19 cellular contexts compared by ENCODE assay signal in genomic region chr19:46872967-46873366, GRCh38. TPM values are rescaled to one million over a fixed set of nuclear protein-coding genes. Genes with fewer than 3 reads are reported as not detected.
DNase-seq lines count a peak whose midpoint lies in the region; ATAC-seq and TF ChIP-seq lines count a peak whose summit lies in the region.
"Had no signal": no experiment of that assay in that cellular context is flagged by ENCODE, and none has a peak within 500 bp of the region (broad histone marks: within the 10 kb centered on the region; RNA-seq: fewer than 3 reads in every experiment).

No MANE protein-coding gene starts in this region.

- DNase-seq in Panc1 (ENCODE audit: low read depth, low spot score) (no peak), epithelial cell of prostate (ENCODE audit: low read depth, low spot score) (no peak), osteoblast (ENCODE audit: insufficient read length, low spot score, missing footprints) (no peak), iPS-NIHi7 (ENCODE audit: extremely low spot score) (no peak)
- no peak for DNase-seq in activated naive CD4-positive, alpha-beta T cell treated with Interleukin-2 at 50 U/mL for 16 hours
- no peak for DNase-seq in activated CD4-positive, alpha-beta T cell treated with anti-CD3 and anti-CD28 coated beads, Interleukin-2, amount 10 ng/mL, durations not matched to agents 7 days and 5 days
- DNase-seq in activated CD4-positive, alpha-beta T cell treated with anti-CD3 and anti-CD28 coated beads, Interleukin-2, amount 50 U/mL, for 4 hours = no peak
- DNase-seq: C1 segment of cervical spinal cord, DND-41, NCI-H1417 treated with DMSO at 0.1 percent for 48 hours, NCI-H187 treated with DMSO at 0.1 percent for 48 hours, NCI-H2227 treated with DMSO at 0.1 percent for 48 hours, NCI-H524, NCI-H82, PC-3, SJCRH30 had no signal

- H3K36me3 ChIP-seq in ACC112 (ENCODE audit: insufficient read depth, low read length) (peaks cover 2% of the 10 kb centered on the region; the same call in 1 of the 2 replicates), Panc1 (ENCODE audit: control insufficient read depth, insufficient read depth, low read length) (no peaks in the 10 kb centered on the region), osteoblast (ENCODE audit: insufficient read depth, low read length) (peaks cover 9% of the 10 kb centered on the region)
- H3K36me3 ChIP-seq: SJCRH30 had no signal

- H3K4me2 ChIP-seq in osteoblast (ENCODE audit: insufficient read depth, low read length) = no peak overlapping the region
- H3K4me2 ChIP-seq: KMS-11 had no signal

- no peaks in the 10 kb centered on the region for H3K9me3 Mint-ChIP-seq in activated CD4-positive, alpha-beta T cell treated with anti-CD3 and anti-CD28 coated beads, Interleukin-2, amount 10 ng/mL, durations not matched to agents 7 days and 5 days

- intact Hi-C loops in Panc1 (cut with micrococcal nuclease; ENCODE audit: unreplicated experiment) = no loop called here

- peaks cover 13% of the 10 kb centered on the region for H4K20me1 ChIP-seq in osteoblast (ENCODE audit: insufficient read depth, low read length)

- H3K9me3 ChIP-seq in Panc1 (ENCODE audit: control insufficient read depth, insufficient read depth, low read depth, low read length) = no peaks in the 10 kb centered on the region
- no peaks in the 10 kb centered on the region for H3K9me3 ChIP-seq in osteoblast (ENCODE audit: low read depth, low read length)
- H3K9me3 ChIP-seq: A549, SJCRH30 had no signal

- ATAC-seq in Panc1 = no peak
- ATAC-seq: A549, PC-3 had no signal

- BruUV-seq in Panc1 (replicated peaks; lab: Mats Ljungman, UMichigan) = no TSS peak

- no peak overlapping the region for H3K4me3 ChIP-seq in ACC112 (ENCODE audit: low read depth, low read length)
- H3K4me3 ChIP-seq in Panc1 (ENCODE audit: low read depth in 2 of 2, low read length in 2 of 2) = no peak overlapping the region
- H3K4me3 ChIP-seq in osteoblast (ENCODE audit: insufficient read depth, low read length) = no peak overlapping the region
- H3K4me3 ChIP-seq: A549, SJCRH30 had no signal

- H3K27me3 Mint-ChIP-seq in activated CD4-positive, alpha-beta T cell treated with anti-CD3 and anti-CD28 coated beads, Interleukin-2, amount 10 ng/mL, durations not matched to agents 7 days and 5 days = no peaks in the 10 kb centered on the region

- CTCF ChIA-PET in Panc1 (lab: Charles Lee) = no interaction called here
- CTCF ChIA-PET in activated CD4-positive, alpha-beta T cell treated with anti-CD3 and anti-CD28 coated beads, Interleukin-2, amount 10 ng/mL, durations not matched to agents 7 days and 5 days (lab: Charles Lee) = interaction anchor here (0.5 to 1.3 kb wide), 3 partner anchors 13 to 134 kb away, joined by 3 to 4 read pairs (median 4); no protein-coding TSS in a partner anchor

- H3K27ac ChIP-seq in ACC112 (ENCODE audit: low read depth, low read length) (peak overlapping the region; percentile 75), Panc1 (ENCODE audit: low read length) (peak overlapping the region; percentile 79), epithelial cell of prostate (peak overlapping the region; percentile 68), osteoblast (ENCODE audit: low read depth, low read length) (peak overlapping the region; percentile 51)
- H3K27ac ChIP-seq: KMS-11, SJCRH30 had no signal

- H3K79me2 ChIP-seq in ACC112 (ENCODE audit: control insufficient read depth, insufficient read depth, low read length, unreplicated experiment) (peaks cover 62% of the 10 kb centered on the region), osteoblast (ENCODE audit: insufficient read depth, low read length) (peaks cover 94% of the 10 kb centered on the region)

- in situ Hi-C loops in Panc1 (cut with HindIII; ENCODE audit: low pct_unique_long_range_greater_than_20kb, low sequenced_read_pairs) = no loop called here

- POLR2A ChIA-PET in Panc1 (lab: Charles Lee) = interaction anchor here (0.6 to 0.7 kb wide), 3 partner anchors 11 to 83 kb away, joined by 3 to 5 read pairs (median 4); no protein-coding TSS in a partner anchor
- POLR2A ChIA-PET in activated CD4-positive, alpha-beta T cell treated with anti-CD3 and anti-CD28 coated beads, Interleukin-2, amount 10 ng/mL, durations not matched to agents 7 days and 5 days (lab: Charles Lee) = no interaction called here

- H3K27me3 ChIP-seq in ACC112 (ENCODE audit: insufficient read depth, low read length) (no peaks in the 10 kb centered on the region), Panc1 (ENCODE audit: control insufficient read depth, insufficient read depth, low read length) (no peaks in the 10 kb centered on the region), osteoblast (ENCODE audit: insufficient read depth, low read length) (no peaks in the 10 kb centered on the region)
- H3K27me3 ChIP-seq: SJCRH30 had no signal

- H3K4me3 Mint-ChIP-seq in activated CD4-positive, alpha-beta T cell treated with anti-CD3 and anti-CD28 coated beads, Interleukin-2, amount 10 ng/mL, durations not matched to agents 7 days and 5 days = no peak overlapping the region

- H2AFZ ChIP-seq in ACC112 (ENCODE audit: low read length, unreplicated experiment) (no peak overlapping the region), osteoblast (ENCODE audit: low read length) (no peak overlapping the region)

- TF ChIP-seq CTCF in Panc1 (IDR thresholded peaks at IDR 0.05) = no peak
- no peak for TF ChIP-seq CTCF in osteoblast (IDR thresholded peaks at IDR 0.05; ENCODE audit: extremely low read depth, low read depth, low read length)

- H3K27ac Mint-ChIP-seq in activated CD4-positive, alpha-beta T cell treated with anti-CD3 and anti-CD28 coated beads, Interleukin-2, amount 10 ng/mL, durations not matched to agents 7 days and 5 days = no peak overlapping the region

- H3K4me1 ChIP-seq in ACC112 (ENCODE audit: control insufficient read depth, insufficient read depth, low read length, unreplicated experiment) (peaks cover 6% of the 10 kb centered on the region), Panc1 (ENCODE audit: control insufficient read depth, insufficient read depth, low read length) (peaks cover 51% of the 10 kb centered on the region), osteoblast (ENCODE audit: insufficient read depth, low read length) (peaks cover 16% of the 10 kb centered on the region)

- no peaks in the 10 kb centered on the region for H3K36me3 Mint-ChIP-seq in activated CD4-positive, alpha-beta T cell treated with anti-CD3 and anti-CD28 coated beads, Interleukin-2, amount 10 ng/mL, durations not matched to agents 7 days and 5 days (ENCODE audit: low read depth)

- peaks cover 5% of the 10 kb centered on the region for H3K4me1 Mint-ChIP-seq in activated CD4-positive, alpha-beta T cell treated with anti-CD3 and anti-CD28 coated beads, Interleukin-2, amount 10 ng/mL, durations not matched to agents 7 days and 5 days

RNA-seq across cellular contexts. Expression of gene ARHGAP35, which starts 12.2 kb away (rescaled TPM):
- total RNA-seq in Panc1 (2021; ENCODE audit: unreplicated experiment) (64.1 TPM), osteoblast (76.0 and 82.2 TPM in 2 replicates)
- 33.4 TPM for polyA plus RNA-seq in Panc1 (2012; ENCODE audit: insufficient read length)
- 10 to 100 TPM; 24.7 to 25.5 TPM for total RNA-seq in activated CD4-positive, alpha-beta T cell treated with anti-CD3 and anti-CD28 coated beads, Interleukin-2, amount 10 ng/mL, durations not matched to agents 7 days and 5 days

RNA-seq across cellular contexts. Expression of gene AP2S1, which starts 22.3 kb away (rescaled TPM):
- 146 TPM for total RNA-seq in Panc1 (2021; ENCODE audit: unreplicated experiment)
- 201 TPM for polyA plus RNA-seq in Panc1 (2012; ENCODE audit: insufficient read length)
- 117 and 136 TPM in 2 replicates for total RNA-seq in osteoblast
- total RNA-seq in activated CD4-positive, alpha-beta T cell treated with anti-CD3 and anti-CD28 coated beads, Interleukin-2, amount 10 ng/mL, durations not matched to agents 7 days and 5 days = 100 to 1,000 TPM; 130 to 136 TPM
